Comparison of ENCODE assay signal across 19 cellular contexts in the genomic region with DNA sequence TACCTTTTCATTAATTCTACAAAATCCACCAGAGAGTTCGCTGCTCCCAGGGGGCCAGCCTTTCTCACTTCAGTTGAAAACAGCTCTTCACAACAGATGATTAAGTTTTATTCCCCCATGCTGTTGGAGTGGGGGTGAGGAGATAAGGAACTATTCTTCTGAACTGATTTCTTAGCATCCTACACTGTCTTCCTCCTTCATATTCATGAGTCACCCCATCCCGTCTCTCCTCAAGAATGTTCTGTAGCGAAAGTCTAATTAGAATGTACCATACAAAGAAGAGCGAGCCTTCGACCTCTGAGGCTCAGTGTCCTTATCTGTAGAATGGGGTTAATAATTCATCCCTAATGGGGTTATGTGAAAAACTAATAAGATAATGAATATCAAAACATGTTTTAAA.
DNase-seq lines count a peak whose midpoint lies in the region; ATAC-seq, FAIRE-seq and TF ChIP-seq lines count a peak whose summit lies in the region.
"Had no signal": no experiment of that assay in that cellular context is flagged by ENCODE, and none has a peak within 500 bp of the region (broad histone marks: within the 10 kb centered on the region; RNA-seq: fewer than 3 reads in every experiment).

No MANE protein-coding gene starts in this region.

- H3K4me3 ChIP-seq in GM12878 = no peak overlapping the region

- SMC1A ChIA-PET in GM12878 (lab: Charles Lee; ENCODE audit: uncharacterized antibody, unreplicated experiment) = interaction anchor here (0.9 to 1.4 kb wide), 5 partner anchors 22 to 94 kb away, joined by 3 to 5 read pairs (median 3); no protein-coding TSS in a partner anchor

- no peaks in the 10 kb centered on the region for H3K79me2 ChIP-seq in GM12878 (ENCODE audit: control insufficient read depth, insufficient read depth, low read length)

- no peak for TF ChIP-seq CTCF in GM12878 (IDR thresholded peaks at IDR 0.05 in 2 of 3, conservative IDR thresholded peaks at IDR 0.05 in 1 of 3; ENCODE audit: control insufficient read depth in 2 of 3, extremely low read depth in 1 of 3, insufficient read depth in 1 of 3, low read depth in 3 of 3, low read length in 3 of 3)

- H3K27me3 ChIP-seq in GM12878 (replicated peaks in 1 of 2; ENCODE audit: control insufficient read depth in 2 of 2, insufficient read depth in 2 of 2, low read length in 1 of 2) = no peaks in the 10 kb centered on the region

- H2AFZ ChIP-seq in GM12878 (ENCODE audit: control insufficient read depth, low read depth, low read length) = no peak overlapping the region

- TF ChIP-seq POLR2A in GM12878 (IDR thresholded peaks at IDR 0.05; ENCODE audit: low read depth, low read length) = no peak

- DNase-seq in Daoy (ENCODE audit: low read depth) (peak; percentile 30), GM12878 (ENCODE audit: low read depth, low spot score) (no peak), kidney glomerular epithelial cell (lab: John Stamatoyannopoulos, UW) (peak; percentile 11), putamen (ENCODE audit: low spot score) (peak; percentile 24), SHP77 (lab: John Stamatoyannopoulos, UW) (no peak), NCI-H526 (lab: John Stamatoyannopoulos, UW) (no peak)
- DNase-seq: Caco-2, DMS79 treated with DMSO at 0.1 percent for 48 hours, GF-D8, GOT3, NCI-H1092 treated with DMSO at 0.1 percent for 48 hours, NCI-H1694, NCI-H82, SIG-M5 had no signal

- no peak for TF ChIP-seq RAD21 in GM12878 (IDR thresholded peaks at IDR 0.05; ENCODE audit: insufficient read depth, low read depth, low read length)

- TF ChIP-seq EP300 in GM12878 (IDR thresholded peaks at IDR 0.05; ENCODE audit: borderline replicate concordance in 1 of 2, control insufficient read depth in 1 of 2, low read depth in 2 of 2, low read length in 2 of 2) = no peak

- RAD21 ChIA-PET in GM12878 (lab: Charles Lee; ENCODE audit: unreplicated experiment) = no interaction called here

- POLR2A ChIA-PET in GM12878 (lab: Charles Lee) = interaction anchor here (1.0 kb wide), 1 partner anchor 9 kb away, joined by 3 read pairs; no protein-coding TSS in a partner anchor

- no peaks in the 10 kb centered on the region for H3K4me1 ChIP-seq in GM12878 (ENCODE audit: control insufficient read depth, insufficient read depth, low read length)
- H3K4me1 ChIP-seq: Caco-2 had no signal

- no peak for FAIRE-seq in GM12878 (lab: Jason Lieb, UNC)
- FAIRE-seq: A204.1 had no signal

- CTCF ChIA-PET in GM12878 (lab: Yijun Ruan, JAX) = interaction anchor here (1.2 to 1.3 kb wide), 2 partner anchors 14 to 25 kb away, joined by 3 to 4 read pairs; no protein-coding TSS in a partner anchor

- H3K9ac ChIP-seq in GM12878 (ENCODE audit: control insufficient read depth, insufficient read depth, low read length) = no peak overlapping the region
- H3K9ac ChIP-seq: KMS-11 had no signal

- H3K4me2 ChIP-seq in GM12878 (ENCODE audit: control insufficient read depth, insufficient read depth) = no peak overlapping the region
- H3K4me2 ChIP-seq: KMS-11 had no signal

- no TSS peak for BruUV-seq in GM12878 (replicated peaks; lab: Mats Ljungman, UMichigan)

- ATAC-seq in GM12878 = no peak
- ATAC-seq in HG02884 (IDR thresholded peaks at IDR 0.05; ENCODE audit: unreplicated experiment) = no peak
- no peak for ATAC-seq in GM18517 (IDR thresholded peaks at IDR 0.05; ENCODE audit: unreplicated experiment)
- ATAC-seq: Panc1 had no signal

- intact Hi-C loops in GM12878 (cut with micrococcal nuclease; ENCODE audit: unreplicated experiment) = no loop called here

- in situ Hi-C loops in GM12878 (cut with MboI) = no loop called here

- H3K27ac ChIP-seq in GM12878 (ENCODE audit: control insufficient read depth, insufficient read depth) = no peak overlapping the region
- H3K27ac ChIP-seq: KMS-11 had no signal

- H4K20me1 ChIP-seq in GM12878 (ENCODE audit: control insufficient read depth, insufficient read depth) = no peaks in the 10 kb centered on the region

- no peaks in the 10 kb centered on the region for H3K36me3 ChIP-seq in GM12878 (ENCODE audit: control insufficient read depth in 2 of 2, insufficient read depth in 2 of 2, low read length in 1 of 2)

- WGBS in GM12878 (ENCODE audit: insufficient coverage, insufficient replicate concordance, low lambda C conversion rate, missing lambda C conversion rate) = 66% methylated on average over 5 of the region's 5 CpGs

- H3K9me3 ChIP-seq in GM12878 (replicated peaks; ENCODE audit: control insufficient read depth, insufficient read depth, low read length) = no peaks in the 10 kb centered on the region; the same call in 2 of the 3 replicates
- H3K9me3 ChIP-seq: Caco-2 had no signal

TF ChIP-seq in GM12878, 131 proteins besides CTCF, POLR2A, EP300 and RAD21:
- TF ChIP-seq MEF2B (IDR thresholded peaks at IDR 0.05; ENCODE audit: partially characterized antibody, poor library complexity, severe bottlenecking) = peak; percentile 37
- TF ChIP-seq ASH2L (IDR thresholded peaks at IDR 0.05; ENCODE audit: borderline replicate concordance, low read depth) = no peak

Comparison
In these comparisons a context has a peak if more than half of its experiments do, and no peak if none do; other contexts are left out.
1. DNase-seq: peak in Daoy (single experiment), kidney glomerular epithelial cell (single experiment) and putamen (single experiment); none in GM12878 (single experiment), SHP77 (0 of 2) and NCI-H526 (0 of 2).